In genomic region chr1:154973344-154974085, GRCh38 we compare ENCODE assay signal across 8 cellular contexts. TPM values are rescaled to one million over a fixed set of nuclear protein-coding genes. Genes with fewer than 3 reads are reported as not detected.
DNase-seq lines count a peak whose midpoint lies in the region; ATAC-seq and TF ChIP-seq lines count a peak whose summit lies in the region.

No MANE protein-coding gene starts in this region.

- peak; percentile 62 for TF ChIP-seq CTCF in 22Rv1 (IDR thresholded peaks at IDR 0.05)
- TF ChIP-seq CTCF in LNCaP clone FGC (IDR thresholded peaks at IDR 0.05; ENCODE audit: control insufficient read depth, extremely low read depth, insufficient read depth): peak; percentile 14; the same call in 1 of the 2 replicates
- peak; percentile 29 for TF ChIP-seq CTCF in fibroblast of mammary gland (conservative IDR thresholded peaks at IDR 0.05; ENCODE audit: control insufficient read depth, insufficient read depth, low read depth, low read length)

- H3K27ac Mint-ChIP-seq in activated T-helper 1 cell treated with anti-CD3 and anti-CD28 coated beads, Interleukin-12 subunit alpha, Interleukin-12 subunit beta, Interleukin-2, Interleukin-4 antibody, amounts not matched to agents 30 ng/mL and 10 ng/mL and 1 ng/mL, durations not matched to agents 14 hours and 24 hours and 36 hours: no peak overlapping the region
- peak overlapping the region in 3 of 6 donors; percentile 18 to 87 (median 21) for H3K27ac Mint-ChIP-seq in naive B cell

- DNase-seq in LNCaP clone FGC (ENCODE audit: low read depth) (peak; percentile 93), RKO (ENCODE audit: low spot score) (peak; percentile 98), fibroblast of mammary gland (ENCODE audit: low read depth) (peak; percentile 97), naive B cell (peak; percentile 86)
- DNase-seq in activated T-helper 1 cell treated with anti-CD3 and anti-CD28 coated beads, Interleukin-12 subunit alpha, Interleukin-12 subunit beta, Interleukin-2, Interleukin-4 antibody, amounts not matched to agents 30 ng/mL and 10 ng/mL and 1 ng/mL, durations not matched to agents 14 hours and 24 hours and 36 hours (ENCODE audit: low spot score): peak; percentile 88
- DNase-seq in stimulated activated CD8-positive, alpha-beta memory T cell treated with anti-CD3 and anti-CD28 coated beads, Interleukin-7, amount 100 ng/mL, for 48 hours (ENCODE audit: extremely low read depth in 1 of 2, low read depth in 1 of 2): peak; percentile 84 to 94

- no peaks in the 10 kb centered on the region for H3K27me3 Mint-ChIP-seq in activated T-helper 1 cell treated with anti-CD3 and anti-CD28 coated beads, Interleukin-12 subunit alpha, Interleukin-12 subunit beta, Interleukin-2, Interleukin-4 antibody, amounts not matched to agents 30 ng/mL and 10 ng/mL and 1 ng/mL, durations not matched to agents 14 hours and 24 hours and 36 hours (ENCODE audit: insufficient read depth)
- no peaks in the 10 kb centered on the region for H3K27me3 Mint-ChIP-seq in naive B cell

- H3K4me3 Mint-ChIP-seq in activated T-helper 1 cell treated with anti-CD3 and anti-CD28 coated beads, Interleukin-12 subunit alpha, Interleukin-12 subunit beta, Interleukin-2, Interleukin-4 antibody, amounts not matched to agents 30 ng/mL and 10 ng/mL and 1 ng/mL, durations not matched to agents 14 hours and 24 hours and 36 hours: no peak overlapping the region
- H3K4me3 Mint-ChIP-seq in naive B cell: peak overlapping the region in 1 of 8 donors; percentile 57

- H3K4me3 ChIP-seq in LNCaP clone FGC (ENCODE audit: low read depth, low read length) (peak overlapping the region; percentile 75), fibroblast of mammary gland (ENCODE audit: control insufficient read depth, low read depth, low read length) (peak overlapping the region; percentile 88)

- H3K9me3 Mint-ChIP-seq in activated T-helper 1 cell treated with anti-CD3 and anti-CD28 coated beads, Interleukin-12 subunit alpha, Interleukin-12 subunit beta, Interleukin-2, Interleukin-4 antibody, amounts not matched to agents 30 ng/mL and 10 ng/mL and 1 ng/mL, durations not matched to agents 14 hours and 24 hours and 36 hours: no peaks in the 10 kb centered on the region
- H3K9me3 Mint-ChIP-seq in naive B cell: no peaks in the 10 kb centered on the region

- peaks cover 20% of the 10 kb centered on the region for H3K36me3 Mint-ChIP-seq in activated T-helper 1 cell treated with anti-CD3 and anti-CD28 coated beads, Interleukin-12 subunit alpha, Interleukin-12 subunit beta, Interleukin-2, Interleukin-4 antibody, amounts not matched to agents 30 ng/mL and 10 ng/mL and 1 ng/mL, durations not matched to agents 14 hours and 24 hours and 36 hours (ENCODE audit: low read depth)
- H3K36me3 Mint-ChIP-seq in naive B cell: no peaks in the 10 kb centered on the region

- peaks cover 41% of the 10 kb centered on the region for H3K4me1 Mint-ChIP-seq in activated T-helper 1 cell treated with anti-CD3 and anti-CD28 coated beads, Interleukin-12 subunit alpha, Interleukin-12 subunit beta, Interleukin-2, Interleukin-4 antibody, amounts not matched to agents 30 ng/mL and 10 ng/mL and 1 ng/mL, durations not matched to agents 14 hours and 24 hours and 36 hours (ENCODE audit: low read depth)
- peaks cover 16 to 40% (median 23%) of the 10 kb centered on the region in 3 donors for H3K4me1 Mint-ChIP-seq in naive B cell

- ATAC-seq in GM18907 (IDR thresholded peaks at IDR 0.05; ENCODE audit: unreplicated experiment) (peak; percentile 32), naive B cell (ENCODE audit: low read depth in 2 of 2) (peak; percentile 20 to 24)

- intact Hi-C loops in activated T-helper 1 cell treated with anti-CD3 and anti-CD28 coated beads, Interleukin-12 subunit alpha, Interleukin-12 subunit beta, Interleukin-2, Interleukin-4 antibody, amounts not matched to agents 30 ng/mL and 10 ng/mL and 1 ng/mL, durations not matched to agents 14 hours and 24 hours and 36 hours (cut with micrococcal nuclease): loop anchor here (1.0 to 5.0 kb wide), 14 partner anchors 10 to 753 kb away; partner anchors contain the start of genes ADAM15, ADAR, FLAD1 and PYGO2

- H3K27ac ChIP-seq in 22Rv1: peak overlapping the region; percentile 98

RNA-seq across cellular contexts. Expression of gene CKS1B, which starts 1.0 kb away (rescaled TPM):
- total RNA-seq in activated T-helper 1 cell treated with anti-CD3 and anti-CD28 coated beads, Interleukin-12 subunit alpha, Interleukin-12 subunit beta, Interleukin-2, Interleukin-4 antibody, amounts not matched to agents 30 ng/mL and 10 ng/mL and 1 ng/mL, durations not matched to agents 14 hours and 24 hours and 36 hours: 151 and 158 TPM in 2 replicates
- polyA plus RNA-seq in naive B cell (ENCODE audit: low read depth in 6 of 6): 100 to 1,000 TPM; 117 to 196 (median 131) TPM

RNA-seq across cellular contexts. Expression of gene SHC1, which starts 3.0 kb away (rescaled TPM):
- total RNA-seq in activated T-helper 1 cell treated with anti-CD3 and anti-CD28 coated beads, Interleukin-12 subunit alpha, Interleukin-12 subunit beta, Interleukin-2, Interleukin-4 antibody, amounts not matched to agents 30 ng/mL and 10 ng/mL and 1 ng/mL, durations not matched to agents 14 hours and 24 hours and 36 hours: 61.4 and 62.3 TPM in 2 replicates
- 10 to 100 TPM; 23.3 to 34.0 (median 26.3) TPM for polyA plus RNA-seq in naive B cell (ENCODE audit: low read depth in 6 of 6)

RNA-seq across cellular contexts. Expression of gene FLAD1, which starts 9.6 kb away (rescaled TPM):
- 69.2 and 74.3 TPM in 2 replicates for total RNA-seq in activated T-helper 1 cell treated with anti-CD3 and anti-CD28 coated beads, Interleukin-12 subunit alpha, Interleukin-12 subunit beta, Interleukin-2, Interleukin-4 antibody, amounts not matched to agents 30 ng/mL and 10 ng/mL and 1 ng/mL, durations not matched to agents 14 hours and 24 hours and 36 hours
- polyA plus RNA-seq in naive B cell (ENCODE audit: low read depth in 6 of 6): 10 to 100 TPM; 37.0 to 57.0 (median 49.4) TPM

RNA-seq across cellular contexts. Expression of gene PYGO2, which starts 11.9 kb away (rescaled TPM):
- total RNA-seq in activated T-helper 1 cell treated with anti-CD3 and anti-CD28 coated beads, Interleukin-12 subunit alpha, Interleukin-12 subunit beta, Interleukin-2, Interleukin-4 antibody, amounts not matched to agents 30 ng/mL and 10 ng/mL and 1 ng/mL, durations not matched to agents 14 hours and 24 hours and 36 hours: 34.7 and 35.0 TPM in 2 replicates
- 10 to 100 TPM in 5 of 6 donors, 1 to 10 TPM in 1; 10.0 to 45.1 (median 29.4) TPM for polyA plus RNA-seq in naive B cell (ENCODE audit: low read depth in 6 of 6)

RNA-seq across cellular contexts. Expression of gene PBXIP1, which starts 17.6 kb away (rescaled TPM):
- 25.1 and 27.9 TPM in 2 replicates for total RNA-seq in activated T-helper 1 cell treated with anti-CD3 and anti-CD28 coated beads, Interleukin-12 subunit alpha, Interleukin-12 subunit beta, Interleukin-2, Interleukin-4 antibody, amounts not matched to agents 30 ng/mL and 10 ng/mL and 1 ng/mL, durations not matched to agents 14 hours and 24 hours and 36 hours
- 10 to 100 TPM; 36.2 to 77.3 (median 69.5) TPM for polyA plus RNA-seq in naive B cell (ENCODE audit: low read depth in 6 of 6)

Comparison
In these comparisons a context has a peak if more than half of its experiments do, and no peak if none do; other contexts are left out.
1. Peak in every context shown above with its lines: DNase-seq, ATAC-seq, H3K4me3 ChIP-seq and H3K27ac ChIP-seq.